ENCODE assay signal across 9 cellular contexts in genomic region chr17:17063546-17064122, GRCh38. TPM values are rescaled to one million over a fixed set of nuclear protein-coding genes. Genes with fewer than 3 reads are reported as not detected.
A peak's percentile ranks its signal among the peaks of the same experiment; 100 is the strongest.
DNase-seq lines count a peak whose midpoint lies in the region; ATAC-seq and TF ChIP-seq lines count a peak whose summit lies in the region.
"Had no signal": no experiment of that assay in that cellular context is flagged by ENCODE, and none has a peak within 500 bp of the region (broad histone marks: within the 10 kb centered on the region; RNA-seq: fewer than 3 reads in every experiment).

No MANE protein-coding gene starts in this region.

- H3K9me3 ChIP-seq in T-helper 17 cell (ENCODE audit: control insufficient read depth, low read length, poor library complexity, severe bottlenecking): no peaks in the 10 kb centered on the region
- no peaks in the 10 kb centered on the region for H3K9me3 ChIP-seq in right atrium auricular region

- peaks cover 58% of the 10 kb centered on the region for H3K4me1 Mint-ChIP-seq in T-helper 17 cell
- peaks cover 51 to 84% of the 10 kb centered on the region in 2 donors for H3K4me1 Mint-ChIP-seq in stimulated activated naive B cell treated with anti-CD40 and anti-IgM and Interleukin-4, amounts not matched to agents 10 μg/mL and 1 μg/mL and 100 μg/mL, for 72 hours

- peak overlapping the region; percentile 78 for H3K27ac Mint-ChIP-seq in T-helper 17 cell
- H3K27ac Mint-ChIP-seq in stimulated activated naive B cell treated with anti-CD40 and anti-IgM and Interleukin-4, amounts not matched to agents 10 μg/mL and 1 μg/mL and 100 μg/mL, for 72 hours: peak overlapping the region; percentile 68
- H3K27ac Mint-ChIP-seq: activated naive CD4-positive, alpha-beta T cell treated with anti-CD3 and anti-CD28 coated beads, Interleukin-2, amount 50 U/mL, for 24 hours had no signal

- peaks cover 0 to 71% of the 10 kb centered on the region in 2 donors for H3K4me1 ChIP-seq in right atrium auricular region

- TF ChIP-seq CTCF in right atrium auricular region (IDR thresholded peaks at IDR 0.05): no peak
- no peak for TF ChIP-seq CTCF in GM10266 (IDR thresholded peaks at IDR 0.05; ENCODE audit: control insufficient read depth, insufficient read depth, low read depth, missing control alignments)

- H3K27me3 ChIP-seq in H7 (ENCODE audit: control insufficient read depth, insufficient read depth, low read length) (no peaks in the 10 kb centered on the region), right atrium auricular region (no peaks in the 10 kb centered on the region)

- ATAC-seq in T-helper 17 cell (peak; percentile 50), HG02981 (IDR thresholded peaks at IDR 0.05; ENCODE audit: unreplicated experiment) (no peak), GM19455 (IDR thresholded peaks at IDR 0.05; ENCODE audit: unreplicated experiment) (no peak)
- no peak for ATAC-seq in stimulated activated naive B cell treated with anti-CD40 and anti-IgM and Interleukin-4, amounts not matched to agents 10 μg/mL and 1 μg/mL and 100 μg/mL, for 72 hours (replicated peaks)

- H3K4me3 ChIP-seq in H7 (ENCODE audit: insufficient read depth, low read depth, low read length) (no peak overlapping the region), right atrium auricular region (no peak overlapping the region)

- no peaks in the 10 kb centered on the region for H3K27me3 Mint-ChIP-seq in T-helper 17 cell
- no peaks in the 10 kb centered on the region for H3K27me3 Mint-ChIP-seq in stimulated activated naive B cell treated with anti-CD40 and anti-IgM and Interleukin-4, amounts not matched to agents 10 μg/mL and 1 μg/mL and 100 μg/mL, for 72 hours
- H3K27me3 Mint-ChIP-seq: activated naive CD4-positive, alpha-beta T cell treated with anti-CD3 and anti-CD28 coated beads, Interleukin-2, amount 50 U/mL, for 24 hours had no signal

- DNase-seq in H7 (peak; percentile 45), T-helper 17 cell (no peak), right atrium auricular region (ENCODE audit: low spot score) (no peak), GM10266 (ENCODE audit: extremely low spot score) (no peak), HuH-7.5 (ENCODE audit: low spot score) (no peak)
- DNase-seq in stimulated activated naive B cell treated with anti-CD40 and anti-IgM and Interleukin-4, amounts not matched to agents 10 μg/mL and 1 μg/mL and 100 μg/mL, for 72 hours: no peak

- H3K9me3 Mint-ChIP-seq in stimulated activated naive B cell treated with anti-CD40 and anti-IgM and Interleukin-4, amounts not matched to agents 10 μg/mL and 1 μg/mL and 100 μg/mL, for 72 hours: no peaks in the 10 kb centered on the region
- H3K9me3 Mint-ChIP-seq: activated naive CD4-positive, alpha-beta T cell treated with anti-CD3 and anti-CD28 coated beads, Interleukin-2, amount 50 U/mL, for 24 hours had no signal

- H3K4me3 Mint-ChIP-seq in T-helper 17 cell: peak overlapping the region; percentile 59
- no peak overlapping the region for H3K4me3 Mint-ChIP-seq in stimulated activated naive B cell treated with anti-CD40 and anti-IgM and Interleukin-4, amounts not matched to agents 10 μg/mL and 1 μg/mL and 100 μg/mL, for 72 hours
- H3K4me3 Mint-ChIP-seq: activated naive CD4-positive, alpha-beta T cell treated with anti-CD3 and anti-CD28 coated beads, Interleukin-2, amount 50 U/mL, for 24 hours had no signal

- H3K36me3 Mint-ChIP-seq in T-helper 17 cell (ENCODE audit: low read depth): no peaks in the 10 kb centered on the region
- H3K36me3 Mint-ChIP-seq in stimulated activated naive B cell treated with anti-CD40 and anti-IgM and Interleukin-4, amounts not matched to agents 10 μg/mL and 1 μg/mL and 100 μg/mL, for 72 hours: peaks cover 10 to 24% of the 10 kb centered on the region in 2 donors

- H3K27ac ChIP-seq in right atrium auricular region: peak overlapping the region; percentile 0 to 27

- H3K36me3 ChIP-seq in H7 (replicated peaks; ENCODE audit: control insufficient read depth, insufficient read depth, low read length) (no peaks in the 10 kb centered on the region), right atrium auricular region (peaks cover 6% of the 10 kb centered on the region)

RNA-seq across cellular contexts. Expression of gene MPRIP, which starts 21.4 kb away (rescaled TPM):
- 70.2 and 73.9 TPM in 2 replicates for total RNA-seq in H7 (2014; rRNA removed; shearing (Covaris generic))
- 100 to 1,000 TPM; 268 to 269 TPM for total RNA-seq in T-helper 17 cell
- total RNA-seq in right atrium auricular region: 100 to 1,000 TPM; 102 to 145 TPM
